15 cellular contexts compared by ENCODE assay signal in the genomic region with DNA sequence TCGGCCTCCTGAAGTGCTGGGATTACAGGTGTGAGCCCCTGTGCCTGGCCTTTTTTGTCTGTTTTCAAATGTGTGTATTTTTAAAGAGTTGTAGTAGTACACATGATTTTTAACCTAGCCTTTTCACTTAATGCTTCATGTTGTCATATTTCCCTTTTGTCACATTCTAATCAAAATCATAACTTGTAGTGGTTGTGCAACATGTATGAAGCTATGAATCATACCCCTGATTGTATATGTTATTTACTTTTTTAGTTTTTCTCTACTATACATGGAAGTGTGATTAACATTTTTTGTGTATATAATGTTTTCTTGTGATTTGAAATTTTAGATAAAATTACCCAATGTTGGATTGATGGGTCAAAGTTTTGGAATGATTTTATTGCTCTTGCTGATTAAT. TPM values are rescaled to one million over a fixed set of nuclear protein-coding genes. Genes with fewer than 3 reads are reported as not detected.
DNase-seq lines count a peak whose midpoint lies in the region; ATAC-seq, FAIRE-seq and TF ChIP-seq lines count a peak whose summit lies in the region.
"Had no signal": no experiment of that assay in that cellular context is flagged by ENCODE, and none has a peak within 500 bp of the region (broad histone marks: within the 10 kb centered on the region; RNA-seq: fewer than 3 reads in every experiment).

No MANE protein-coding gene starts in this region.

- H4K20me1 ChIP-seq in BLaER1 treated with 17β-estradiol and CSF1 and Interleukin-3, amounts not matched to agents 10 nM and 100 nM: no peaks in the 10 kb centered on the region
- H4K20me1 ChIP-seq in IMR-90 (ENCODE audit: insufficient read depth, low read length): no peaks in the 10 kb centered on the region

- no CpG with 5 or more reads among the region's 1 CpG for WGBS in IMR-90 (ENCODE audit: extremely low coverage in 2 of 2, insufficient read length in 1 of 2), 2 experiments
- WGBS in right lobe of liver (ENCODE audit: insufficient coverage, low coverage, low lambda C conversion rate, missing lambda C conversion rate): 100% methylated on average over 1 of the region's 1 CpG

- no peaks in the 10 kb centered on the region; the same call in 1 of the 2 replicates for H3K9me1 ChIP-seq in IMR-90 (ENCODE audit: insufficient read depth, low read length)

- H4K91ac ChIP-seq in IMR-90 (ENCODE audit: insufficient read depth, low read depth, low read length): no peak overlapping the region

- no peak overlapping the region for H2AFZ ChIP-seq in IMR-90 (replicated peaks; ENCODE audit: low read length, poor library complexity)

- peaks cover 8 to 13% of the 10 kb centered on the region in 2 experiments; a peak in 3 of 4 replicates for H3K79me1 ChIP-seq in IMR-90 (ENCODE audit: low read depth in 1 of 2, low read length in 2 of 2)

- no peak overlapping the region for H3K18ac ChIP-seq in IMR-90 (ENCODE audit: low read depth, low read length)

- intact Hi-C loops in IMR-90 (cut with micrococcal nuclease): no loop called here
- intact Hi-C loops in right lobe of liver (cut with DNase I): no loop called here

- H3K4me1 ChIP-seq in BLaER1 treated with 17β-estradiol and CSF1 and Interleukin-3, amounts not matched to agents 10 nM and 100 nM: peaks cover 15 to 72% (median 55%) of the 10 kb centered on the region in 10 experiments
- H3K4me1 ChIP-seq in IMR-90 (ENCODE audit: control insufficient read depth, insufficient read depth, low read length): no peaks in the 10 kb centered on the region
- H3K4me1 ChIP-seq in right lobe of liver: peaks cover 0 to 67% (median 21%) of the 10 kb centered on the region in 4 donors
- H3K4me1 ChIP-seq in Peyer's patch: no peaks in the 10 kb centered on the region

- no peaks in the 10 kb centered on the region for H3K9me3 ChIP-seq in BLaER1 treated with 17β-estradiol and CSF1 and Interleukin-3, amounts not matched to agents 10 nM and 100 nM (replicated peaks in 1 of 11)
- no peaks in the 10 kb centered on the region for H3K9me3 ChIP-seq in IMR-90 (ENCODE audit: control insufficient read depth, insufficient read depth, low read length)
- H3K9me3 ChIP-seq in right lobe of liver: no peaks in the 10 kb centered on the region
- H3K9me3 ChIP-seq in Peyer's patch: no peaks in the 10 kb centered on the region
- H3K9me3 ChIP-seq: BE2C, HAP-1 had no signal

- no peak overlapping the region for H3K23ac ChIP-seq in IMR-90 (ENCODE audit: low read depth, low read length)

- CTCF ChIA-PET in IMR-90 (lab: Yijun Ruan, JAX): interaction anchor here (0.6 kb wide), 1 partner anchor 51 kb away, joined by 4 read pairs; no protein-coding TSS in a partner anchor

- H2BK5ac ChIP-seq in IMR-90 (ENCODE audit: low read depth, low read length, poor library complexity, severe bottlenecking): no peak overlapping the region

- H4K8ac ChIP-seq in IMR-90 (ENCODE audit: low read depth in 2 of 2, low read length in 2 of 2): no peak overlapping the region

- H2AK9ac ChIP-seq in IMR-90 (replicated peaks; ENCODE audit: low read depth, low read length, poor library complexity): no peak overlapping the region

- H2BK20ac ChIP-seq in IMR-90 (ENCODE audit: low read depth, low read length): no peak overlapping the region

- H2BK15ac ChIP-seq in IMR-90 (ENCODE audit: low read depth, low read length): no peak overlapping the region

- no peak overlapping the region for H3K4ac ChIP-seq in IMR-90 (ENCODE audit: low read depth, low read length)

- peak overlapping the region in 6 of 11 experiments; percentile 33 to 49 (median 34); a peak in 8 of 22 replicates for H3K27ac ChIP-seq in BLaER1 treated with 17β-estradiol and CSF1 and Interleukin-3, amounts not matched to agents 10 nM and 100 nM
- H3K27ac ChIP-seq in IMR-90 (ENCODE audit: insufficient read depth, low read length) (no peak overlapping the region), right lobe of liver (peak overlapping the region in 2 of 3 donors; percentile 79 to 85), Peyer's patch (no peak overlapping the region)
- H3K27ac ChIP-seq: HL-60 had no signal

- H3K56ac ChIP-seq in IMR-90 (ENCODE audit: extremely low read depth, insufficient read depth, low read length): no peak overlapping the region

- ATAC-seq in IMR-90 (ENCODE audit: low read depth) (no peak), right lobe of liver (no peak)

- FAIRE-seq in GM12891 (lab: Jason Lieb, UNC): no peak
- FAIRE-seq: H1 had no signal

- H2BK120ac ChIP-seq in IMR-90 (ENCODE audit: low read depth, low read length): no peak overlapping the region

- dilution Hi-C loops in IMR-90 (cut with HindIII; ENCODE audit: low sequenced_read_pairs, unreplicated experiment): no loop called here

- TF ChIP-seq POLR2A in IMR-90 (IDR thresholded peaks at IDR 0.05; ENCODE audit: low read depth, low read length) (no peak), right lobe of liver (IDR thresholded peaks at IDR 0.05) (no peak), Peyer's patch (IDR thresholded peaks at IDR 0.05) (no peak), GM12891 (IDR thresholded peaks at IDR 0.05; ENCODE audit: low read depth, low read length) (no peak)

- H4K5ac ChIP-seq in IMR-90 (ENCODE audit: low read depth, low read length): no peak overlapping the region

- no TSS peak for BruUV-seq in IMR-90 (replicated peaks; lab: Mats Ljungman, UMichigan)

- H2AK5ac ChIP-seq in IMR-90 (ENCODE audit: low read depth, low read length): no peak overlapping the region

- TF ChIP-seq RAD21 in IMR-90 (IDR thresholded peaks at IDR 0.05; ENCODE audit: low read length): no peak

- H3K9ac ChIP-seq in BLaER1 treated with 17β-estradiol and CSF1 and Interleukin-3, amounts not matched to agents 10 nM and 100 nM: no peak overlapping the region
- H3K9ac ChIP-seq in IMR-90 (ENCODE audit: low read depth, low read length): no peak overlapping the region

- H3K36me3 ChIP-seq in BLaER1 treated with 17β-estradiol and CSF1 and Interleukin-3, amounts not matched to agents 10 nM and 100 nM: peaks cover 18 to 93% (median 75%) of the 10 kb centered on the region in 11 experiments; a peak in 21 of 22 replicates
- H3K36me3 ChIP-seq in IMR-90 (ENCODE audit: control insufficient read depth, insufficient read depth, low read length) (no peaks in the 10 kb centered on the region; the same call in 1 of the 2 replicates), right lobe of liver (peaks cover 0 to 3% (median 0%) of the 10 kb centered on the region in 4 donors), Peyer's patch (peaks cover 0 to 4% (median 0%) of the 10 kb centered on the region in 3 donors)

- in situ Hi-C loops in IMR-90 (cut with MboI; ENCODE audit: low sequenced_read_pairs): no loop called here

- no peak overlapping the region for H3K4me3 ChIP-seq in BLaER1 treated with 17β-estradiol and CSF1 and Interleukin-3, amounts not matched to agents 10 nM and 100 nM
- H3K4me3 ChIP-seq in IMR-90 (ENCODE audit: insufficient read depth, low read depth, low read length) (no peak overlapping the region), right lobe of liver (no peak overlapping the region), Peyer's patch (no peak overlapping the region)
- H3K4me3 ChIP-seq: HAP-1 had no signal

- no peak overlapping the region for H3K14ac ChIP-seq in IMR-90 (replicated peaks; ENCODE audit: low read depth, low read length)

- DNase-seq in IMR-90 (no peak), amniotic epithelial cell (ENCODE audit: low read depth) (peak; percentile 21), right lobe of liver (no peak), Peyer's patch (no peak), SHP77 treated with DMSO at 0.1 percent for 48 hours (lab: John Stamatoyannopoulos, UW) (no peak), GM12891 (ENCODE audit: insufficient read length, low spot score) (no peak)
- DNase-seq: BE2C, DMS53, GF-D8 had no signal

- no peak for TF ChIP-seq CTCF in IMR-90 (conservative IDR thresholded peaks at IDR 0.05; ENCODE audit: low read depth, low read length)
- no peak for TF ChIP-seq CTCF in right lobe of liver (IDR thresholded peaks at IDR 0.05)
- TF ChIP-seq CTCF in Peyer's patch (IDR thresholded peaks at IDR 0.05): no peak

- no peaks in the 10 kb centered on the region for H3K27me3 ChIP-seq in BLaER1 treated with 17β-estradiol and CSF1 and Interleukin-3, amounts not matched to agents 10 nM and 100 nM
- H3K27me3 ChIP-seq in IMR-90 (ENCODE audit: control insufficient read depth, insufficient read depth, low read length): no peaks in the 10 kb centered on the region
- H3K27me3 ChIP-seq in right lobe of liver: no peaks in the 10 kb centered on the region
- no peaks in the 10 kb centered on the region for H3K27me3 ChIP-seq in Peyer's patch
- H3K27me3 ChIP-seq: BE2C had no signal

- POLR2A ChIA-PET in IMR-90 (lab: Charles Lee; ENCODE audit: unreplicated experiment): no interaction called here

- peak overlapping the region in 7 of 11 experiments; percentile 5 to 43 (median 37); a peak in 8 of 22 replicates for H3K4me2 ChIP-seq in BLaER1 treated with 17β-estradiol and CSF1 and Interleukin-3, amounts not matched to agents 10 nM and 100 nM
- H3K4me2 ChIP-seq in IMR-90 (ENCODE audit: low read depth, low read length): no peak overlapping the region

TF ChIP-seq in IMR-90, 13 proteins besides CTCF, POLR2A, EP300 and RAD21 (continues in another document):
- TF ChIP-seq RCOR1 (IDR thresholded peaks at IDR 0.05; ENCODE audit: insufficient replicate concordance, low read length): no peak

TF ChIP-seq in GM12891, 5 proteins besides CTCF, POLR2A, EP300 and RAD21 (continues in another document):
- TF ChIP-seq PAX5 (IDR thresholded peaks at IDR 0.05; ENCODE audit: insufficient read depth, low read length, severe bottlenecking) (no peak), SPI1 (IDR thresholded peaks at IDR 0.05; ENCODE audit: low read depth, low read length) (no peak), TAF1 (IDR thresholded peaks at IDR 0.05; ENCODE audit: low read depth, low read length) (no peak)

RNA-seq across cellular contexts. Expression of gene GEN1, which starts 8.5 kb away (rescaled TPM):
- 7.9 and 18.1 TPM in 2 replicates for total RNA-seq in IMR-90 (2012; rRNA removed)
- 4.4 and 8.3 TPM in 2 replicates for polyA plus RNA-seq in IMR-90 (2012; rRNA removed)
- polyA plus RNA-seq in IMR-90 (2012; cell fraction: cytosol; rRNA removed): 0.24 and 0.37 TPM in 2 replicates
- 6.6 and 25.3 TPM in 2 replicates for polyA plus RNA-seq in IMR-90 (2012; cell fraction: nucleus; rRNA removed; ENCODE audit: low replicate concordance)
- total RNA-seq in right lobe of liver: 10 to 100 TPM in 1 of 6 experiments, 1 to 10 TPM in 5; 6.0 to 15.6 (median 6.5) TPM
- total RNA-seq in Peyer's patch: 10 to 100 TPM; 16.8 to 40.2 (median 22.2) TPM
- 8.2 TPM for polyA plus RNA-seq in GM12891 (2012; ENCODE audit: low read depth, missing spikeins)

RNA-seq across cellular contexts. Expression of gene SMC6, which starts 8.8 kb away (rescaled TPM):
- total RNA-seq in IMR-90 (2012; rRNA removed): 10.4 and 18.3 TPM in 2 replicates
- 5.2 and 6.5 TPM in 2 replicates for polyA plus RNA-seq in IMR-90 (2012; rRNA removed)
- polyA plus RNA-seq in IMR-90 (2012; cell fraction: cytosol; rRNA removed): 0.58 and 0.68 TPM in 2 replicates
- 1.5 and 12.9 TPM in 2 replicates for polyA plus RNA-seq in IMR-90 (2012; cell fraction: nucleus; rRNA removed; ENCODE audit: low replicate concordance)
- 10 to 100 TPM in 3 of 6 experiments, 1 to 10 TPM in 3; 8.1 to 14.4 (median 10.2) TPM for total RNA-seq in right lobe of liver
- total RNA-seq in Peyer's patch: 10 to 100 TPM; 31.0 to 53.6 (median 39.1) TPM
- polyA plus RNA-seq in GM12891 (2012; ENCODE audit: low read depth, missing spikeins): 15.9 TPM

RNA-seq across cellular contexts. Expression of gene MSGN1, which starts 53.8 kb away (rescaled TPM):
- total RNA-seq in IMR-90 (2012; rRNA removed) (not detected in 2 replicates), right lobe of liver (not detected), Peyer's patch (not detected)
- not detected in 2 replicates for polyA plus RNA-seq in IMR-90 (2012; rRNA removed)
- not detected in 2 replicates for polyA plus RNA-seq in IMR-90 (2012; cell fraction: cytosol; rRNA removed)
- polyA plus RNA-seq in IMR-90 (2012; cell fraction: nucleus; rRNA removed; ENCODE audit: low replicate concordance): not detected in 2 replicates
- not detected for polyA plus RNA-seq in GM12891 (2012; ENCODE audit: low read depth, missing spikeins)
- total RNA-seq: H1 had no signal
- polyA plus RNA-seq: AG04450, H1, IgD-negative memory B cell had no signal

Comparison
In these comparisons a context has a peak if more than half of its experiments do, and no peak if none do; other contexts are left out.
1. H3K27ac ChIP-seq: peak in BLaER1 treated with 17β-estradiol and CSF1 and Interleukin-3, amounts not matched to agents 10 nM and 100 nM (6 of 11) and right lobe of liver (2 of 3); none in IMR-90 (single experiment) and Peyer's patch (0 of 4).